ENCODE assay signal across 8 cellular contexts in genomic region chr10:21020545-21020944, GRCh38.
DNase-seq lines count a peak whose midpoint lies in the region; ATAC-seq and TF ChIP-seq lines count a peak whose summit lies in the region.

No MANE protein-coding gene starts in this region.

- DNase-seq in AG04449 (ENCODE audit: low read depth, low spot score) (no peak), fibroblast of the aortic adventitia (ENCODE audit: low read depth) (no peak), tibial artery (no peak), NCI-H1105 treated with DMSO at 0.1 percent for 48 hours (lab: John Stamatoyannopoulos, UW) (no peak)
- DNase-seq in stimulated activated naive CD8-positive, alpha-beta T cell treated with anti-CD3 and anti-CD28 coated beads, Interleukin-15, Interleukin-2, amounts not matched to agents 100 U/mL and 50 U/mL, for 24 hours = peak; percentile 54

- CTCF ChIA-PET in AG04449 (lab: Yijun Ruan, JAX) = no interaction called here

- no peaks in the 10 kb centered on the region for H3K4me1 ChIP-seq in OCI-LY3 (ENCODE audit: low read length)
- no peaks in the 10 kb centered on the region for H3K4me1 ChIP-seq in tibial artery

- H3K4me2 ChIP-seq in OCI-LY3 (ENCODE audit: low read length) = no peak overlapping the region

- no peaks in the 10 kb centered on the region for H4K20me1 ChIP-seq in OCI-LY3 (ENCODE audit: insufficient read depth, low read length)

- no peaks in the 10 kb centered on the region for H3K27me3 ChIP-seq in OCI-LY3 (ENCODE audit: low read depth, low read length)
- H3K27me3 ChIP-seq in tibial artery = no peaks in the 10 kb centered on the region

- H3K79me2 ChIP-seq in OCI-LY3 (ENCODE audit: low read length) = no peaks in the 10 kb centered on the region

- H3K36me3 ChIP-seq in OCI-LY3 (replicated peaks; ENCODE audit: low read depth, low read length) = no peaks in the 10 kb centered on the region
- H3K36me3 ChIP-seq in tibial artery = no peaks in the 10 kb centered on the region

- H3K9ac ChIP-seq in OCI-LY3 (ENCODE audit: low read length) = no peak overlapping the region

- TF ChIP-seq CTCF in AG04449 (IDR thresholded peaks at IDR 0.05; ENCODE audit: insufficient read depth, low read length, missing control alignments) = peak; percentile 12
- peak; percentile 37 for TF ChIP-seq CTCF in OCI-LY3 (IDR thresholded peaks at IDR 0.05; ENCODE audit: low read depth, low read length)
- peak; percentile 20 for TF ChIP-seq CTCF in fibroblast of the aortic adventitia (IDR thresholded peaks at IDR 0.05; ENCODE audit: insufficient read depth, low read length)
- no peak for TF ChIP-seq CTCF in tibial artery (IDR thresholded peaks at IDR 0.05)

- H2AFZ ChIP-seq in OCI-LY3 (ENCODE audit: low read depth, low read length) = no peak overlapping the region

- peak; percentile 45 for ATAC-seq in GM18520 (IDR thresholded peaks at IDR 0.05; ENCODE audit: unreplicated experiment)
- ATAC-seq in HG02938 (IDR thresholded peaks at IDR 0.05; ENCODE audit: unreplicated experiment) = peak; percentile 89
- peak; percentile 23 for ATAC-seq in stimulated activated naive CD8-positive, alpha-beta T cell treated with anti-CD3 and anti-CD28 coated beads, Interleukin-15, Interleukin-2, amounts not matched to agents 100 U/mL and 50 U/mL, for 24 hours

- H3K4me3 ChIP-seq in AG04449 (ENCODE audit: low read depth, low read length) (no peak overlapping the region), OCI-LY3 (ENCODE audit: low read length) (no peak overlapping the region), fibroblast of the aortic adventitia (ENCODE audit: low read depth, low read length) (no peak overlapping the region), tibial artery (no peak overlapping the region)

- POLR2A ChIA-PET in AG04449 (lab: Yijun Ruan, JAX) = no interaction called here

- intact Hi-C loops in tibial artery (cut with DNase I; ENCODE audit: low total_unique reads) = no loop called here

- H3K27ac ChIP-seq in OCI-LY3 (ENCODE audit: low read length) (no peak overlapping the region), tibial artery (no peak overlapping the region)

- H3K9me3 ChIP-seq in OCI-LY3 (ENCODE audit: insufficient read depth, low read length) (no peaks in the 10 kb centered on the region), tibial artery (no peaks in the 10 kb centered on the region)

Comparison
In these comparisons a context has a peak if more than half of its experiments do, and no peak if none do; other contexts are left out.
1. CTCF ChIP-seq: peak in AG04449 (single experiment), OCI-LY3 (single experiment) and fibroblast of the aortic adventitia (single experiment); none in tibial artery (0 of 2).
2. ATAC-seq: peak in every context shown above with its lines; median percentile 89 in HG02938; 45 in GM18520; 23 in stimulated activated naive CD8-positive, alpha-beta T cell treated with anti-CD3 and anti-CD28 coated beads, Interleukin-15, Interleukin-2, amounts not matched to agents 100 U/mL and 50 U/mL, for 24 hours.